15 cellular contexts compared by ENCODE assay signal in the genomic region with DNA sequence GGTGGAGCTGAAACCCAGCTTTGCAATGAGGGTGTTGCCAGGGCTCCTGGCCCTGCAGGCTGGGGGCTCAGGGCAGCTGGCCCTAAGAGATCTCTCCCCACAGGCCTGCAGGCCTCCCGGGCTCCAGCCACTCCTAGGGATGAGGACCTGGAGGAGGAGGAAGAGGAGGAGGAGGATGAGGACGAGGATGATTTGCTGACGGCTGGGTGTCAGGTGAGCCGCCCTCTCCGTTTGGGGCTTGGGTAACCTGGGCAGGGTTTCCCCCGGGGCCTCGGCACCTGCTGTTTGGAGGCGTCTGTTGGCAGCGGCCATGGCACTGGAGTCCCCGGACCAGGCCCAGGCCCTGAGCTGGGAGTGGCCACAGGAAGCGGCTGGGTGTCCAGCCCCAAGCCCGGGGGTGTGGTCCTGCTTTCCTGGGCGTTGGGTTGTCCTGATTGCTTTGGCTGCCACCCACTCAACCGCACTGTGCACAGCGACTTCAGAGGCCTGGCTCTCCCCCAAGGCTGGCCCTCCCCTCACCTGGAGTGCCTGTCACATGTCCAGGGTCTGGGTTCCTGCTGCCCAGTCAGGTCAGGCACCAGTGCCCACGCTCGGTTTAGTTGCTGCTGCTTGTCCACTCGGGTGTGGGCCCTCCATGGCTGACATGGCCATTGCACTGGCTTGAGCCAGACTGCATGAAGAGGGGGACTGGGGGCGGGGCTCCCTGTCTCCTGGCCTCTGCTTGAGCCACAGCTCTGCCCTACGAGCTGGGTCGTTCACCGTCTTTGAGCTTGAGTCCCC. TPM values are rescaled to one million over a fixed set of nuclear protein-coding genes. Genes with fewer than 3 reads are reported as not detected.
DNase-seq lines count a peak whose midpoint lies in the region; ATAC-seq and TF ChIP-seq lines count a peak whose summit lies in the region.
"Had no signal": no experiment of that assay in that cellular context is flagged by ENCODE, and none has a peak within 500 bp of the region (broad histone marks: within the 10 kb centered on the region; RNA-seq: fewer than 3 reads in every experiment).

No MANE protein-coding gene starts in this region.

- TF ChIP-seq CTCF in MCF 10A (IDR thresholded peaks at IDR 0.05; ENCODE audit: unreplicated experiment): no peak
- TF ChIP-seq CTCF in mammary epithelial cell (conservative IDR thresholded peaks at IDR 0.05 in 1 of 2, IDR thresholded peaks at IDR 0.05 in 1 of 2; ENCODE audit: extremely low read depth in 1 of 2, insufficient read depth in 1 of 2, low read depth in 1 of 2, low read length in 2 of 2): no peak
- TF ChIP-seq CTCF in HEK293 (tag by site-specific recombination; IDR thresholded peaks at IDR 0.05): no peak
- no peak for TF ChIP-seq CTCF in psoas muscle (IDR thresholded peaks at IDR 0.05)

- in situ Hi-C loops in mammary epithelial cell (cut with MboI; ENCODE audit: low sequenced_read_pairs in 2 of 2): no loop called here
- in situ Hi-C loops in G401 (cut with HindIII; ENCODE audit: low sequenced_read_pairs): no loop called here

- POLR2A ChIA-PET in MCF 10A (lab: Yijun Ruan, JAX): interaction anchor here (0.7 kb wide), 1 partner anchor 77 kb away, joined by 3 read pairs; no protein-coding TSS in a partner anchor
- POLR2A ChIA-PET in HEK293 (lab: Yijun Ruan, JAX): no interaction called here

- H3K4me3 ChIP-seq in mammary epithelial cell (replicated peaks in 1 of 3; ENCODE audit: insufficient read depth in 1 of 3, low read depth in 2 of 3, low read length in 3 of 3) (no peak overlapping the region), HEK293 (ENCODE audit: low read depth, low read length) (no peak overlapping the region), psoas muscle (no peak overlapping the region)
- H3K4me3 ChIP-seq: BLaER1 treated with 17β-estradiol and CSF1 and Interleukin-3, amounts not matched to agents 10 nM and 100 nM; GM12878; HAP-1 had no signal

- H3K4me2 ChIP-seq in mammary epithelial cell (ENCODE audit: insufficient read depth, low read depth, low read length): no peak overlapping the region
- H3K4me2 ChIP-seq: BLaER1 treated with 17β-estradiol and CSF1 and Interleukin-3, amounts not matched to agents 10 nM and 100 nM had no signal

- no peaks in the 10 kb centered on the region for H3K4me1 ChIP-seq in mammary epithelial cell (ENCODE audit: insufficient read depth, low read length)
- no peaks in the 10 kb centered on the region for H3K4me1 ChIP-seq in HEK293 (ENCODE audit: control insufficient read depth, insufficient read depth, low read length)
- peaks cover 7% of the 10 kb centered on the region for H3K4me1 ChIP-seq in psoas muscle
- H3K4me1 ChIP-seq: HAP-1 had no signal

- no peaks in the 10 kb centered on the region for H3K9me3 Mint-ChIP-seq in MCF 10A (ENCODE audit: unreplicated experiment)
- H3K9me3 Mint-ChIP-seq: CD8-positive, alpha-beta T cell had no signal

- no peak overlapping the region for H3K27ac ChIP-seq in mammary epithelial cell (ENCODE audit: insufficient read depth, low read depth, low read length)
- no peak overlapping the region for H3K27ac ChIP-seq in HEK293 (ENCODE audit: extremely low read depth, low read depth, low read length)
- no peak overlapping the region for H3K27ac ChIP-seq in psoas muscle
- H3K27ac ChIP-seq: BLaER1 treated with 17β-estradiol and CSF1 and Interleukin-3, amounts not matched to agents 10 nM and 100 nM had no signal

- H3K36me3 ChIP-seq in mammary epithelial cell (ENCODE audit: insufficient read depth, low read length) (peaks cover 3% of the 10 kb centered on the region), HEK293 (ENCODE audit: control insufficient read depth in 2 of 2, insufficient read depth in 1 of 2, low read length in 2 of 2) (peaks cover 0 to 85% of the 10 kb centered on the region in 2 experiments; a peak in 2 of 3 replicates), psoas muscle (ENCODE audit: insufficient read depth in 1 of 2, low read depth in 1 of 2) (peaks cover 7 to 79% of the 10 kb centered on the region in 2 donors)

- dilution Hi-C loops in mammary epithelial cell (cut with HindIII; ENCODE audit: low sequenced_read_pairs): loop anchor here (5.0 kb wide), 1 partner anchor 36 kb away; no protein-coding TSS in a partner anchor

- WGBS in mammary epithelial cell (ENCODE audit: low coverage, missing lambda C conversion rate): 69% methylated on average over 14 of the region's 22 CpGs
- WGBS in psoas muscle, 3 donors: 75 to 78% (median 76%) methylated on average over 22 of the region's 22 CpGs

- DNase-seq in MCF 10A (ENCODE audit: unreplicated experiment): no peak
- no peak for DNase-seq in mammary epithelial cell
- DNase-seq in G401 (ENCODE audit: low spot score): peak; percentile 17
- peak; percentile 35 for DNase-seq in cerebellum (ENCODE audit: low spot score)
- no peak for DNase-seq in psoas muscle
- DNase-seq in activated CD8-positive, alpha-beta memory T cell treated with anti-CD3 and anti-CD28 coated beads, Interleukin-2, amount 50 U/mL, for 4 hours: no peak
- DNase-seq: Calu3; CD8-positive, alpha-beta T cell; DMS79 treated with DMSO at 0.1 percent for 48 hours had no signal

- intact Hi-C loops in MCF 10A (cut with micrococcal nuclease): no loop called here
- intact Hi-C loops in mammary epithelial cell (cut with micrococcal nuclease): no loop called here
- intact Hi-C loops in psoas muscle (cut with DNase I): loop anchor here in 1 of 2 donors (10.0 kb wide), 1 partner anchor 82 kb away; no protein-coding TSS in a partner anchor

- no peak overlapping the region for H3K4me3 Mint-ChIP-seq in MCF 10A (ENCODE audit: unreplicated experiment)
- H3K4me3 Mint-ChIP-seq: B cell; CD8-positive, alpha-beta T cell had no signal

- no peaks in the 10 kb centered on the region for H3K27me3 Mint-ChIP-seq in MCF 10A (ENCODE audit: insufficient read depth, unreplicated experiment)
- H3K27me3 Mint-ChIP-seq: B cell had no signal

- ATAC-seq in GM19351 (IDR thresholded peaks at IDR 0.05; ENCODE audit: unreplicated experiment) (no peak), psoas muscle (no peak)
- ATAC-seq: CD8-positive, alpha-beta T cell; GM12878 had no signal

- peaks cover 60% of the 10 kb centered on the region for H3K36me3 Mint-ChIP-seq in MCF 10A (ENCODE audit: insufficient read depth, unreplicated experiment)

- H3K9ac ChIP-seq in mammary epithelial cell (ENCODE audit: insufficient read depth, low read length): no peak overlapping the region
- H3K9ac ChIP-seq: BLaER1 treated with 17β-estradiol and CSF1 and Interleukin-3, amounts not matched to agents 10 nM and 100 nM had no signal

- no peaks in the 10 kb centered on the region for H4K20me1 ChIP-seq in mammary epithelial cell (ENCODE audit: insufficient read depth, low read length)

- no peak overlapping the region for H2AFZ ChIP-seq in mammary epithelial cell (ENCODE audit: low read depth, low read length)

- peaks cover 13% of the 10 kb centered on the region for H3K4me1 Mint-ChIP-seq in MCF 10A (ENCODE audit: insufficient read depth, unreplicated experiment)

- peak overlapping the region; percentile 51 for H3K27ac Mint-ChIP-seq in MCF 10A (ENCODE audit: low read depth, unreplicated experiment)
- H3K27ac Mint-ChIP-seq: B cell; CD8-positive, alpha-beta T cell had no signal

- BruUV-seq in MCF 10A (replicated peaks; lab: Mats Ljungman, UMichigan) (no TSS peak), mammary epithelial cell (replicated peaks; lab: Mats Ljungman, UMichigan) (no TSS peak)

- CTCF ChIA-PET in MCF 10A (lab: Yijun Ruan, JAX): no interaction called here
- CTCF ChIA-PET in mammary epithelial cell (lab: Charles Lee; ENCODE audit: low non-redundant PET): no interaction called here
- CTCF ChIA-PET in HEK293 (lab: Yijun Ruan, JAX): no interaction called here

- H3K9me3 ChIP-seq in mammary epithelial cell (replicated peaks; ENCODE audit: insufficient read depth, low read length): no peaks in the 10 kb centered on the region
- no peaks in the 10 kb centered on the region for H3K9me3 ChIP-seq in HEK293 (ENCODE audit: control insufficient read depth, insufficient read depth, low read depth, low read length)
- H3K9me3 ChIP-seq in psoas muscle: no peaks in the 10 kb centered on the region
- H3K9me3 ChIP-seq: HAP-1 had no signal

- H3K27me3 ChIP-seq in mammary epithelial cell (ENCODE audit: insufficient read depth, low read length) (no peaks in the 10 kb centered on the region), psoas muscle (ENCODE audit: insufficient read depth in 3 of 3, low read length in 2 of 3) (no peaks in the 10 kb centered on the region)
- H3K27me3 ChIP-seq: BLaER1 treated with 17β-estradiol and CSF1 and Interleukin-3, amounts not matched to agents 10 nM and 100 nM had no signal

- peaks cover 53% of the 10 kb centered on the region for H3K79me2 ChIP-seq in mammary epithelial cell (ENCODE audit: insufficient read depth, low read length)

TF ChIP-seq in HEK293, 187 proteins besides CTCF, POLR2A, EP300 and RAD21 (continues in another document):
- TF ChIP-seq ZNF701 (tag by site-specific recombination; IDR thresholded peaks at IDR 0.05): no peak

RNA-seq across cellular contexts. Expression of a gene that starts 5.9 kb away (rescaled TPM):
- total RNA-seq in MCF 10A (2022) (26.1 and 27.1 TPM in 2 replicates), mammary epithelial cell (10 to 100 TPM; 19.3 to 24.5 TPM), cerebellum (20.6 TPM), psoas muscle (10 to 100 TPM; 13.9 to 21.7 (median 19.2) TPM)
- polyA plus RNA-seq in mammary epithelial cell (3.8 TPM), psoas muscle (10 to 100 TPM in 2 of 3 donors, 1 to 10 TPM in 1; 9.4 to 17.8 (median 12.7) TPM)
- polyA minus RNA-seq in mammary epithelial cell: 3.2 TPM
- total RNA-seq in G401 (2014; rRNA removed; shearing (Covaris generic)): 15.3 and 20.2 TPM in 2 replicates

RNA-seq across cellular contexts. Expression of a gene that starts 27.6 kb away (rescaled TPM):
- total RNA-seq in MCF 10A (2022) (not detected in 2 replicates), mammary epithelial cell (under 1 TPM; 0.21 to 0.67 TPM), cerebellum (10.4 TPM), psoas muscle (10 to 100 TPM in 3 of 4 donors, 1 to 10 TPM in 1; 7.0 to 10.5 (median 10.4) TPM)
- polyA plus RNA-seq in mammary epithelial cell (0.02 TPM), psoas muscle (1 to 10 TPM; 4.4 to 7.8 (median 6.7) TPM)
- not detected for polyA minus RNA-seq in mammary epithelial cell
- total RNA-seq in G401 (2014; rRNA removed; shearing (Covaris generic)): 12.1 and 16.6 TPM in 2 replicates

RNA-seq across cellular contexts. Expression of a gene that starts 53.2 kb away (rescaled TPM):
- total RNA-seq in MCF 10A (2022): 25.4 and 26.5 TPM in 2 replicates
- 10 to 100 TPM; 12.5 to 21.1 TPM for total RNA-seq in mammary epithelial cell
- polyA plus RNA-seq in mammary epithelial cell: 17.3 TPM
- polyA minus RNA-seq in mammary epithelial cell: 28.5 TPM
- 24.5 and 33.1 TPM in 2 replicates for total RNA-seq in G401 (2014; rRNA removed; shearing (Covaris generic))
- total RNA-seq in cerebellum: 18.6 TPM
- total RNA-seq in psoas muscle: 10 to 100 TPM; 14.1 to 26.3 (median 21.3) TPM
- polyA plus RNA-seq in psoas muscle: 10 to 100 TPM; 20.3 to 46.0 (median 25.6) TPM

Comparison
In these comparisons a context has a peak if more than half of its experiments do, and no peak if none do; other contexts are left out.
1. DNase-seq: peak in G401 (single experiment) and cerebellum (single experiment); none in MCF 10A (single experiment), mammary epithelial cell (single experiment), psoas muscle (0 of 2) and activated CD8-positive, alpha-beta memory T cell treated with anti-CD3 and anti-CD28 coated beads, Interleukin-2, amount 50 U/mL, for 4 hours (single experiment).